In the genomic region with DNA sequence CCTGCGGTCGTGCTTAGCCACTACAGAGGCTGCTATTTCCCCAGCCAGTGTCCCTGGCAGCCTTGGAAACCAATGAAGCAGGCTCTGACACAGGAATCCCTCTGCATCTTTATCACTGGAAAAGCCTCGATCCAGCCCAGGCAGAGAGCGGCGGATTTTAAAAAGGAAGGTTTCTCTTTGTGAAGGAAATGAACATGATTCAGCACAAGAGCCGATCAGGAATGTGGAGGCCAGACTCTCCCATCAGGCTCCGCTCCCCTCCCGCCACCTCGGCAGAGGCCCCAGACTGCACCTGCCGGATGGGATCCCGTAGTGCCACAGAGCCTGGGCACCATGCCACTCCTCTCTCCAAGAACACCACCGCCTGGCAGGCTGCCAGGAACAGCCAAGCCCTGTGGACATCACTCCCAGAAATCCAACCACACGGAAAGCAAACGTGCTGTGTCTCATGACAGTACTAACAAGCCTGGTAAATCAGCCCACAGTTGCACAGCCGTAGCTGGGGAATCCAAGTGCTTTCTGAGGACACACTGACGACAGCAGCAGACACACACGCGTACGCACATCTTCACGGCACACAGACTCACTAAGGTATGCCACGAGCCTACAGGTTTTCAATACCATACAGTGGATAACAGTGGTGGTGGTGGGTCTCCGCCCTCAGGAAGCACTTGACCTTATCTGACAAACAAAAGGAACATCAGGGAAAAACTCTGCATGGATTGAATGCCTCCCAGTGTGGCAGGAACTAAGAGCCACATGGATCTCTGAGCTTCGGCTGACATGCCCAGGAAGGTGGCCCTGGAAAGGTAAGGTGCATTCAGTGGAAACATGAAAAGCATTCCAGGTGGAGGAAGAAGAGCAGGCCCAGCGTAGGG, we compare ENCODE assay signal across 8 cellular contexts. TPM values are rescaled to one million over a fixed set of nuclear protein-coding genes. Genes with fewer than 3 reads are reported as not detected.
A peak's percentile ranks its signal among the peaks of the same experiment; 100 is the strongest.
DNase-seq lines count a peak whose midpoint lies in the region; ATAC-seq and TF ChIP-seq lines count a peak whose summit lies in the region.

No MANE protein-coding gene starts in this region.

- H3K27ac Mint-ChIP-seq in activated CD8-positive, alpha-beta T cell treated with anti-CD3 and anti-CD28 coated beads, Interleukin-2, amount 10 ng/mL, durations not matched to agents 7 days and 5 days, result no peak overlapping the region

- H3K27me3 Mint-ChIP-seq in activated CD8-positive, alpha-beta T cell treated with anti-CD3 and anti-CD28 coated beads, Interleukin-2, amount 10 ng/mL, durations not matched to agents 7 days and 5 days (ENCODE audit: low read depth), result no peaks in the 10 kb centered on the region

- ATAC-seq in activated CD8-positive, alpha-beta T cell treated with anti-CD3 and anti-CD28 coated beads, Interleukin-2, amount 10 ng/mL, durations not matched to agents 7 days and 5 days, result no peak
- ATAC-seq in HG02870 (IDR thresholded peaks at IDR 0.05; ENCODE audit: unreplicated experiment), result no peak

- H3K36me3 Mint-ChIP-seq in activated CD8-positive, alpha-beta T cell treated with anti-CD3 and anti-CD28 coated beads, Interleukin-2, amount 10 ng/mL, durations not matched to agents 7 days and 5 days (ENCODE audit: low read depth), result no peaks in the 10 kb centered on the region

- peaks cover 6% of the 10 kb centered on the region for H3K4me1 Mint-ChIP-seq in activated CD8-positive, alpha-beta T cell treated with anti-CD3 and anti-CD28 coated beads, Interleukin-2, amount 10 ng/mL, durations not matched to agents 7 days and 5 days (ENCODE audit: low read depth)

- no peak overlapping the region for H3K4me3 Mint-ChIP-seq in activated CD8-positive, alpha-beta T cell treated with anti-CD3 and anti-CD28 coated beads, Interleukin-2, amount 10 ng/mL, durations not matched to agents 7 days and 5 days

- TF ChIP-seq CTCF in foreskin fibroblast (IDR thresholded peaks at IDR 0.05; ENCODE audit: low read depth, low read length) (no peak), GM10266 (IDR thresholded peaks at IDR 0.05; ENCODE audit: control insufficient read depth, insufficient read depth, low read depth, missing control alignments) (no peak)

- POLR2A ChIA-PET in activated CD8-positive, alpha-beta T cell treated with anti-CD3 and anti-CD28 coated beads, Interleukin-2, amount 10 ng/mL, durations not matched to agents 7 days and 5 days (lab: Charles Lee), result no interaction called here

- CTCF ChIA-PET in activated CD8-positive, alpha-beta T cell treated with anti-CD3 and anti-CD28 coated beads, Interleukin-2, amount 10 ng/mL, durations not matched to agents 7 days and 5 days (lab: Charles Lee), result no interaction called here

- H3K4me3 ChIP-seq in foreskin fibroblast (ENCODE audit: low read depth in 1 of 2, low read length in 2 of 2), result no peak overlapping the region

- H3K9me3 Mint-ChIP-seq in activated CD8-positive, alpha-beta T cell treated with anti-CD3 and anti-CD28 coated beads, Interleukin-2, amount 10 ng/mL, durations not matched to agents 7 days and 5 days (ENCODE audit: insufficient read depth), result no peaks in the 10 kb centered on the region

- peak; percentile 81 for DNase-seq in HK-2 (ENCODE audit: unreplicated experiment)
- DNase-seq in SHP77 treated with DMSO at 0.1 percent for 48 hours (lab: John Stamatoyannopoulos, UW), result peak; percentile 100
- DNase-seq in foreskin fibroblast, result peak; percentile 51 to 70
- DNase-seq in non-pigmented ciliary epithelial cell (ENCODE audit: low read depth), result peak; percentile 15
- DNase-seq in GM10266 (ENCODE audit: extremely low spot score), result no peak
- DNase-seq in activated CD8-positive, alpha-beta T cell treated with anti-CD3 and anti-CD28 coated beads, Interleukin-2, amount 10 ng/mL, durations not matched to agents 7 days and 5 days, result no peak
- DNase-seq in activated effector memory CD4-positive, alpha-beta T cell treated with Interleukin-2 at 50 U/mL for 16 hours, result no peak

RNA-seq across cellular contexts. Expression of gene LRRC75A, which starts 5.4 kb away (rescaled TPM):
- 1 to 10 TPM; 3.6 to 5.7 TPM for total RNA-seq in activated CD8-positive, alpha-beta T cell treated with anti-CD3 and anti-CD28 coated beads, Interleukin-2, amount 10 ng/mL, durations not matched to agents 7 days and 5 days

Comparison
In these comparisons a context has a peak if more than half of its experiments do, and no peak if none do; other contexts are left out.
1. DNase-seq: peak in HK-2 (single experiment), SHP77 treated with DMSO at 0.1 percent for 48 hours (single experiment), foreskin fibroblast (2 of 2) and non-pigmented ciliary epithelial cell (single experiment); none in GM10266 (single experiment), activated CD8-positive, alpha-beta T cell treated with anti-CD3 and anti-CD28 coated beads, Interleukin-2, amount 10 ng/mL, durations not matched to agents 7 days and 5 days (single experiment) and activated effector memory CD4-positive, alpha-beta T cell treated with Interleukin-2 at 50 U/mL for 16 hours (single experiment).